In genomic region chr14:37994846-37995372, GRCh38 we compare ENCODE assay signal across 23 cellular contexts.
"Had no signal": no experiment of that assay in that cellular context is flagged by ENCODE, and none has a peak within 500 bp of the region (broad histone marks: within the 10 kb centered on the region; RNA-seq: fewer than 3 reads in every experiment).

No MANE protein-coding gene starts in this region.

- H3K36me3 ChIP-seq: gastrocnemius medialis, heart right ventricle, left ventricle myocardium inferior, lower lobe of right lung, pancreas had no signal

- H3K27ac ChIP-seq: dorsolateral prefrontal cortex, gastrocnemius medialis, heart right ventricle, left ventricle myocardium inferior, lower lobe of right lung, pancreas had no signal

- H3K4me1 Mint-ChIP-seq: memory B cell, nephron had no signal

- DNase-seq: cortex of kidney; dorsolateral prefrontal cortex; effector CD8-positive, alpha-beta T cell; gastrocnemius medialis; heart right ventricle; hypothalamus; kidney; left cardiac atrium; left ventricle myocardium inferior; lower lobe of right lung; midbrain; occipital lobe; pancreas; right cardiac atrium; small intestine; stimulated activated CD4-positive, alpha-beta T cell treated with anti-CD3 and anti-CD28 coated beads, Interleukin-12 subunit alpha, Interleukin-12 subunit beta, amount 100 ng/mL, for 4 hours; stimulated activated CD4-positive, alpha-beta T cell treated with anti-CD3 and anti-CD28 coated beads, Interleukin-2, amount 100 ng/mL, for 48 hours; stimulated activated naive CD4-positive, alpha-beta T cell treated with Interleukin-2 at 50 U/mL for 16 hours; trophoblast cell had no signal

- H3K9me3 Mint-ChIP-seq: memory B cell, nephron had no signal

- H3K27me3 Mint-ChIP-seq: memory B cell, progenitor cell of endocrine pancreas had no signal

- H3K4me1 ChIP-seq: gastrocnemius medialis, heart right ventricle, left ventricle myocardium inferior, lower lobe of right lung, pancreas had no signal

- H3K27ac Mint-ChIP-seq: memory B cell, nephron, progenitor cell of endocrine pancreas had no signal

- H3K9me3 ChIP-seq: gastrocnemius medialis, heart right ventricle, left ventricle myocardium inferior, lower lobe of right lung, pancreas had no signal

- H3K27me3 ChIP-seq: dorsolateral prefrontal cortex, gastrocnemius medialis, heart right ventricle, pancreas had no signal

- H3K4me3 Mint-ChIP-seq: memory B cell, nephron had no signal

- H3K36me3 Mint-ChIP-seq: memory B cell had no signal

- ATAC-seq: esophagus mucosa, gastrocnemius medialis, heart right ventricle, left cardiac atrium, lower lobe of right lung, pancreas, right cardiac atrium had no signal

- H3K4me3 ChIP-seq: dorsolateral prefrontal cortex, gastrocnemius medialis, heart right ventricle, left ventricle myocardium inferior, lower lobe of right lung, pancreas had no signal
